ENCODE assay signal across 8 cellular contexts in genomic region chr6:28335564-28336283, GRCh38. TPM values are rescaled to one million over a fixed set of nuclear protein-coding genes. Genes with fewer than 3 reads are reported as not detected.
A peak's percentile ranks its signal among the peaks of the same experiment; 100 is the strongest.
DNase-seq lines count a peak whose midpoint lies in the region; ATAC-seq and TF ChIP-seq lines count a peak whose summit lies in the region.

Gene ZSCAN31, minus strand, starts transcription at chr6:28336148. Its CDS starts 6,465 bp downstream, at chr6:28329683.

- peak within 1 kb of the TSS; percentile 85 for H3K4me3 ChIP-seq in CD8-positive, alpha-beta T cell (ENCODE audit: low read depth, low read length)
- H3K4me3 ChIP-seq in OCI-LY1 (ENCODE audit: low read depth, low read length, poor library complexity, severe bottlenecking) (peak within 1 kb of the TSS; percentile 76), mucosa of descending colon (peak within 1 kb of the TSS; percentile 56)

- TF ChIP-seq POLR2A in erythroblast (IDR thresholded peaks at IDR 0.05; ENCODE audit: low read length), result peak; percentile 97

- DNase-seq in CD8-positive, alpha-beta T cell, result peak; percentile 64 to 87 (median 77)
- DNase-seq in GM20000 (ENCODE audit: low spot score) (peak; percentile 79), HT-29 (ENCODE audit: low spot score) (peak; percentile 80), erythroblast (lab: John Stamatoyannopoulos, UW) (peak; percentile 97 to 99), mucosa of descending colon (peak; percentile 91 to 97 (median 95))
- peak; percentile 82 for DNase-seq in activated T-cell treated with anti-CD3 and anti-CD28 coated beads, Interleukin-2, amount 50 U/mL, for 1 hour
- DNase-seq in stimulated activated CD8-positive, alpha-beta memory T cell treated with anti-CD3 and anti-CD28 coated beads, Interleukin-4, amount 100 ng/mL, for 24 hours (ENCODE audit: low read depth), result peak; percentile 62

- intact Hi-C loops in CD8-positive, alpha-beta T cell (cut with DNase I, micrococcal nuclease), result loop anchor here (1.0 to 10.0 kb wide), 8 partner anchors 14 to 1381 kb away; partner anchors contain the start of genes ZKSCAN3 (in 1 of the 2), ZKSCAN4 (in 1 of the 2), ZKSCAN8 (in 1 of the 2) and ZNF165 (in 1 of the 2)
- intact Hi-C loops in mucosa of descending colon (cut with DNase I, micrococcal nuclease), result no loop called here

- H3K9me3 Mint-ChIP-seq in CD8-positive, alpha-beta T cell, result peaks cover 6% of the 10 kb centered on the region

- H3K27ac ChIP-seq in CD8-positive, alpha-beta T cell (ENCODE audit: low read depth, low read length), result peak within 1 kb of the TSS; percentile 94
- peak within 1 kb of the TSS; percentile 90 for H3K27ac ChIP-seq in OCI-LY1 (ENCODE audit: low read depth, low read length, poor library complexity, severe bottlenecking)

- H3K27me3 ChIP-seq in CD8-positive, alpha-beta T cell (ENCODE audit: insufficient read depth, low read length), result no peaks in the 10 kb centered on the region
- H3K27me3 ChIP-seq in OCI-LY1 (ENCODE audit: insufficient read depth, low read length), result no peaks in the 10 kb centered on the region

- H3K4me2 ChIP-seq in OCI-LY1 (ENCODE audit: low read length), result peak within 1 kb of the TSS; percentile 91

- no peaks in the 10 kb centered on the region for H3K36me3 Mint-ChIP-seq in CD8-positive, alpha-beta T cell

- POLR2A ChIA-PET in CD8-positive, alpha-beta T cell (lab: Charles Lee), result interaction anchor here (0.6 to 1.7 kb wide), 7 partner anchors 11 to 445 kb away, joined by 3 to 9 read pairs (median 4); partner anchors contain the start of genes ZKSCAN3 and ZSCAN26

- no peak within 1 kb of the TSS for H3K4me3 Mint-ChIP-seq in CD8-positive, alpha-beta T cell

- peak within 1 kb of the TSS; percentile 68 for H3K9ac ChIP-seq in OCI-LY1 (ENCODE audit: low read length)

- peak; percentile 86 for ATAC-seq in CD8-positive, alpha-beta T cell
- ATAC-seq in mucosa of descending colon, result peak; percentile 94

- no peak within 1 kb of the TSS for H3K27ac Mint-ChIP-seq in CD8-positive, alpha-beta T cell

- no peaks in the 10 kb centered on the region for H4K20me1 ChIP-seq in OCI-LY1 (ENCODE audit: insufficient read depth, low read length)

- peaks cover 9% of the 10 kb centered on the region for H3K4me1 Mint-ChIP-seq in CD8-positive, alpha-beta T cell (ENCODE audit: low read depth)

- no peaks in the 10 kb centered on the region for H3K79me2 ChIP-seq in OCI-LY1 (ENCODE audit: insufficient read depth, low read length)

- H3K27me3 Mint-ChIP-seq in CD8-positive, alpha-beta T cell (ENCODE audit: low read depth), result no peaks in the 10 kb centered on the region

- TF ChIP-seq CTCF in CD8-positive, alpha-beta T cell (IDR thresholded peaks at IDR 0.05), result no peak
- TF ChIP-seq CTCF in GM20000 (IDR thresholded peaks at IDR 0.05; ENCODE audit: extremely low read depth, missing control alignments), result no peak
- no peak for TF ChIP-seq CTCF in OCI-LY1 (IDR thresholded peaks at IDR 0.05; ENCODE audit: low read length)
- no peak for TF ChIP-seq CTCF in mucosa of descending colon (IDR thresholded peaks at IDR 0.05)

- no peaks in the 10 kb centered on the region for H3K36me3 ChIP-seq in CD8-positive, alpha-beta T cell (ENCODE audit: insufficient read depth, low read length)
- H3K36me3 ChIP-seq in OCI-LY1 (ENCODE audit: insufficient read depth, low read length) (no peaks in the 10 kb centered on the region), mucosa of descending colon (ENCODE audit: low read depth) (no peaks in the 10 kb centered on the region)

- no peaks in the 10 kb centered on the region for H3K9me2 ChIP-seq in OCI-LY1 (ENCODE audit: low read depth, low read length)

- H2AFZ ChIP-seq in OCI-LY1 (ENCODE audit: low read length), result peak within 1 kb of the TSS; percentile 77

- H3K4me1 ChIP-seq in CD8-positive, alpha-beta T cell (ENCODE audit: insufficient read depth, low read length), result peaks cover 15% of the 10 kb centered on the region
- H3K4me1 ChIP-seq in OCI-LY1 (ENCODE audit: insufficient read depth, low read length, severe bottlenecking) (peaks cover 40% of the 10 kb centered on the region), mucosa of descending colon (ENCODE audit: low read depth) (peaks cover 18% of the 10 kb centered on the region)

- no peaks in the 10 kb centered on the region for H3F3A ChIP-seq in OCI-LY1 (ENCODE audit: insufficient read depth, low read length)

- CTCF ChIA-PET in CD8-positive, alpha-beta T cell (lab: Charles Lee), result interaction anchor here (1.3 to 1.7 kb wide), 3 partner anchors 15 to 25 kb away, joined by 3 to 6 read pairs (median 4); no protein-coding TSS in a partner anchor

- no peaks in the 10 kb centered on the region for H3K9me3 ChIP-seq in CD8-positive, alpha-beta T cell (ENCODE audit: low read length)
- H3K9me3 ChIP-seq in OCI-LY1 (ENCODE audit: low read length), result peaks cover 6% of the 10 kb centered on the region; the same call in 1 of the 2 replicates
- no peaks in the 10 kb centered on the region for H3K9me3 ChIP-seq in mucosa of descending colon

RNA-seq across cellular contexts. Expression of gene ZSCAN31, which starts in this region (rescaled TPM):
- total RNA-seq in CD8-positive, alpha-beta T cell, result 1 to 10 TPM; 1.4 to 1.9 TPM
- 3.1 and 6.4 TPM in 2 replicates for total RNA-seq in HT-29 (2014; rRNA removed; shearing (Covaris generic))
- 10 to 100 TPM in 1 of 3 donors, 1 to 10 TPM in 2; 6.3 to 20.5 (median 8.7) TPM for total RNA-seq in mucosa of descending colon

Comparison
In these comparisons a context has a peak if more than half of its experiments do, and no peak if none do; other contexts are left out.
1. Peak in every context shown above with its lines: DNase-seq, ATAC-seq, H3K4me3 ChIP-seq and H3K27ac ChIP-seq.
2. intact Hi-C loops: an anchor here in CD8-positive, alpha-beta T cell (1.0 to 10.0 kb wide); none called in mucosa of descending colon.